In the genomic region with DNA sequence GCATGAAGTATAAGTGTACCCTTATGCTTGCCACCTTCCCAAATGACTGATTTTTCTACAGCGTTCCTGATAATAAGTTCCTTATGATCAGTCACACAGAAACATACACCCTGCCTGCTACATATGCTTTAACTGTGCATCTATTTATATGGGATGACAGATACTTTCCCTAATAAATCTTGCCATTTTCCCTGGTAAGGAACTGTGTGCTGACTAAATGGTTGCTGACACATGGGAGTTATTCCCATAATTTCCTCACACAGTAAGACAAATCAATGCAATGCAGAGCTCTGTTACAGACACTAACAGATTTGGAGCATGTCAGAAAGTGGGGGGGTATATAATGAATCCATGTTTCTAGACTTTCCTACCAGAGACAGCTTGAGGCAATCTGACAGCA, we compare ENCODE assay signal across 1 cellular context.
TF ChIP-seq lines count a peak whose summit lies in the region.

No MANE protein-coding gene starts in this region.

TF ChIP-seq in GM23338, 12 proteins besides CTCF, POLR2A, EP300 and RAD21 (continued from another document):
- TF ChIP-seq EZH2phosphoT487 (IDR thresholded peaks at IDR 0.05; ENCODE audit: unreplicated experiment) (no peak), JUNB (IDR thresholded peaks at IDR 0.05; ENCODE audit: unreplicated experiment) (no peak), POLR2AphosphoS5 (IDR thresholded peaks at IDR 0.05; ENCODE audit: low read depth) (no peak), NANOG (IDR thresholded peaks at IDR 0.05; ENCODE audit: borderline replicate concordance) (no peak), ZNF331 (CRISPR knock-in tag; IDR thresholded peaks at IDR 0.05; ENCODE audit: low read depth) (no peak), STAT1 (IDR thresholded peaks at IDR 0.05; ENCODE audit: unreplicated experiment) (no peak)
- TF ChIP-seq, protein P1, sequence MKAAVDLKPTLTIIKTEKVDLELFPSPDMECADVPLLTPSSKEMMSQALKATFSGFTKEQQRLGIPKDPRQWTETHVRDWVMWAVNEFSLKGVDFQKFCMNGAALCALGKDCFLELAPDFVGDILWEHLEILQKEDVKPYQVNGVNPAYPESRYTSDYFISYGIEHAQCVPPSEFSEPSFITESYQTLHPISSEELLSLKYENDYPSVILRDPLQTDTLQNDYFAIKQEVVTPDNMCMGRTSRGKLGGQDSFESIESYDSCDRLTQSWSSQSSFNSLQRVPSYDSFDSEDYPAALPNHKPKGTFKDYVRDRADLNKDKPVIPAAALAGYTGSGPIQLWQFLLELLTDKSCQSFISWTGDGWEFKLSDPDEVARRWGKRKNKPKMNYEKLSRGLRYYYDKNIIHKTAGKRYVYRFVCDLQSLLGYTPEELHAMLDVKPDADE (IDR thresholded peaks at IDR 0.05) = no peak
- TF ChIP-seq, protein P2, sequence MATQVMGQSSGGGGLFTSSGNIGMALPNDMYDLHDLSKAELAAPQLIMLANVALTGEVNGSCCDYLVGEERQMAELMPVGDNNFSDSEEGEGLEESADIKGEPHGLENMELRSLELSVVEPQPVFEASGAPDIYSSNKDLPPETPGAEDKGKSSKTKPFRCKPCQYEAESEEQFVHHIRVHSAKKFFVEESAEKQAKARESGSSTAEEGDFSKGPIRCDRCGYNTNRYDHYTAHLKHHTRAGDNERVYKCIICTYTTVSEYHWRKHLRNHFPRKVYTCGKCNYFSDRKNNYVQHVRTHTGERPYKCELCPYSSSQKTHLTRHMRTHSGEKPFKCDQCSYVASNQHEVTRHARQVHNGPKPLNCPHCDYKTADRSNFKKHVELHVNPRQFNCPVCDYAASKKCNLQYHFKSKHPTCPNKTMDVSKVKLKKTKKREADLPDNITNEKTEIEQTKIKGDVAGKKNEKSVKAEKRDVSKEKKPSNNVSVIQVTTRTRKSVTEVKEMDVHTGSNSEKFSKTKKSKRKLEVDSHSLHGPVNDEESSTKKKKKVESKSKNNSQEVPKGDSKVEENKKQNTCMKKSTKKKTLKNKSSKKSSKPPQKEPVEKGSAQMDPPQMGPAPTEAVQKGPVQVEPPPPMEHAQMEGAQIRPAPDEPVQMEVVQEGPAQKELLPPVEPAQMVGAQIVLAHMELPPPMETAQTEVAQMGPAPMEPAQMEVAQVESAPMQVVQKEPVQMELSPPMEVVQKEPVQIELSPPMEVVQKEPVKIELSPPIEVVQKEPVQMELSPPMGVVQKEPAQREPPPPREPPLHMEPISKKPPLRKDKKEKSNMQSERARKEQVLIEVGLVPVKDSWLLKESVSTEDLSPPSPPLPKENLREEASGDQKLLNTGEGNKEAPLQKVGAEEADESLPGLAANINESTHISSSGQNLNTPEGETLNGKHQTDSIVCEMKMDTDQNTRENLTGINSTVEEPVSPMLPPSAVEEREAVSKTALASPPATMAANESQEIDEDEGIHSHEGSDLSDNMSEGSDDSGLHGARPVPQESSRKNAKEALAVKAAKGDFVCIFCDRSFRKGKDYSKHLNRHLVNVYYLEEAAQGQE (IDR thresholded peaks at IDR 0.05; ENCODE audit: unreplicated experiment) = no peak
- TF ChIP-seq, protein P3, sequence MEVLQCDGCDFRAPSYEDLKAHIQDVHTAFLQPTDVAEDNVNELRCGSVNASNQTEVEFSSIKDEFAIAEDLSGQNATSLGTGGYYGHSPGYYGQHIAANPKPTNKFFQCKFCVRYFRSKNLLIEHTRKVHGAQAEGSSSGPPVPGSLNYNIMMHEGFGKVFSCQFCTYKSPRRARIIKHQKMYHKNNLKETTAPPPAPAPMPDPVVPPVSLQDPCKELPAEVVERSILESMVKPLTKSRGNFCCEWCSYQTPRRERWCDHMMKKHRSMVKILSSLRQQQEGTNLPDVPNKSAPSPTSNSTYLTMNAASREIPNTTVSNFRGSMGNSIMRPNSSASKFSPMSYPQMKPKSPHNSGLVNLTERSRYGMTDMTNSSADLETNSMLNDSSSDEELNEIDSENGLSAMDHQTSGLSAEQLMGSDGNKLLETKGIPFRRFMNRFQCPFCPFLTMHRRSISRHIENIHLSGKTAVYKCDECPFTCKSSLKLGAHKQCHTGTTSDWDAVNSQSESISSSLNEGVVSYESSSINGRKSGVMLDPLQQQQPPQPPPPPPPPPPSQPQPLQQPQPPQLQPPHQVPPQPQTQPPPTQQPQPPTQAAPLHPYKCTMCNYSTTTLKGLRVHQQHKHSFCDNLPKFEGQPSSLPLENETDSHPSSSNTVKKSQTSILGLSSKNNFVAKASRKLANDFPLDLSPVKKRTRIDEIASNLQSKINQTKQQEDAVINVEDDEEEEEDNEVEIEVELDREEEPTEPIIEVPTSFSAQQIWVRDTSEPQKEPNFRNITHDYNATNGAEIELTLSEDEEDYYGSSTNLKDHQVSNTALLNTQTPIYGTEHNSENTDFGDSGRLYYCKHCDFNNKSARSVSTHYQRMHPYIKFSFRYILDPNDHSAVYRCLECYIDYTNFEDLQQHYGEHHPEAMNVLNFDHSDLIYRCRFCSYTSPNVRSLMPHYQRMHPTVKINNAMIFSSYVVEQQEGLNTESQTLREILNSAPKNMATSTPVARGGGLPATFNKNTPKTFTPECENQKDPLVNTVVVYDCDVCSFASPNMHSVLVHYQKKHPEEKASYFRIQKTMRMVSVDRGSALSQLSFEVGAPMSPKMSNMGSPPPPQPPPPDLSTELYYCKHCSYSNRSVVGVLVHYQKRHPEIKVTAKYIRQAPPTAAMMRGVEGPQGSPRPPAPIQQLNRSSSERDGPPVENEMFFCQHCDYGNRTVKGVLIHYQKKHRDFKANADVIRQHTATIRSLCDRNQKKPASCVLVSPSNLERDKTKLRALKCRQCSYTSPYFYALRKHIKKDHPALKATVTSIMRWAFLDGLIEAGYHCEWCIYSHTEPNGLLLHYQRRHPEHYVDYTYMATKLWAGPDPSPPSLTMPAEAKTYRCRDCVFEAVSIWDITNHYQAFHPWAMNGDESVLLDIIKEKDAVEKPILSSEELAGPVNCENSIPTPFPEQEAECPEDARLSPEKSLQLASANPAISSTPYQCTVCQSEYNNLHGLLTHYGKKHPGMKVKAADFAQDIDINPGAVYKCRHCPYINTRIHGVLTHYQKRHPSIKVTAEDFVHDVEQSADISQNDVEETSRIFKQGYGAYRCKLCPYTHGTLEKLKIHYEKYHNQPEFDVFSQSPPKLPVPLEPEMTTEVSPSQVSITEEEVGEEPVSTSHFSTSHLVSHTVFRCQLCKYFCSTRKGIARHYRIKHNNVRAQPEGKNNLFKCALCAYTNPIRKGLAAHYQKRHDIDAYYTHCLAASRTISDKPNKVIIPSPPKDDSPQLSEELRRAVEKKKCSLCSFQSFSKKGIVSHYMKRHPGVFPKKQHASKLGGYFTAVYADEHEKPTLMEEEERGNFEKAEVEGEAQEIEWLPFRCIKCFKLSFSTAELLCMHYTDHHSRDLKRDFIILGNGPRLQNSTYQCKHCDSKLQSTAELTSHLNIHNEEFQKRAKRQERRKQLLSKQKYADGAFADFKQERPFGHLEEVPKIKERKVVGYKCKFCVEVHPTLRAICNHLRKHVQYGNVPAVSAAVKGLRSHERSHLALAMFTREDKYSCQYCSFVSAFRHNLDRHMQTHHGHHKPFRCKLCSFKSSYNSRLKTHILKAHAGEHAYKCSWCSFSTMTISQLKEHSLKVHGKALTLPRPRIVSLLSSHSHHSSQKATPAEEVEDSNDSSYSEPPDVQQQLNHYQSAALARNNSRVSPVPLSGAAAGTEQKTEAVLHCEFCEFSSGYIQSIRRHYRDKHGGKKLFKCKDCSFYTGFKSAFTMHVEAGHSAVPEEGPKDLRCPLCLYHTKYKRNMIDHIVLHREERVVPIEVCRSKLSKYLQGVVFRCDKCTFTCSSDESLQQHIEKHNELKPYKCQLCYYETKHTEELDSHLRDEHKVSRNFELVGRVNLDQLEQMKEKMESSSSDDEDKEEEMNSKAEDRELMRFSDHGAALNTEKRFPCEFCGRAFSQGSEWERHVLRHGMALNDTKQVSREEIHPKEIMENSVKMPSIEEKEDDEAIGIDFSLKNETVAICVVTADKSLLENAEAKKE (CRISPR knock-in tag; IDR thresholded peaks at IDR 0.05) = no peak
